Comparison of ENCODE assay signal across 14 cellular contexts in the genomic region with DNA sequence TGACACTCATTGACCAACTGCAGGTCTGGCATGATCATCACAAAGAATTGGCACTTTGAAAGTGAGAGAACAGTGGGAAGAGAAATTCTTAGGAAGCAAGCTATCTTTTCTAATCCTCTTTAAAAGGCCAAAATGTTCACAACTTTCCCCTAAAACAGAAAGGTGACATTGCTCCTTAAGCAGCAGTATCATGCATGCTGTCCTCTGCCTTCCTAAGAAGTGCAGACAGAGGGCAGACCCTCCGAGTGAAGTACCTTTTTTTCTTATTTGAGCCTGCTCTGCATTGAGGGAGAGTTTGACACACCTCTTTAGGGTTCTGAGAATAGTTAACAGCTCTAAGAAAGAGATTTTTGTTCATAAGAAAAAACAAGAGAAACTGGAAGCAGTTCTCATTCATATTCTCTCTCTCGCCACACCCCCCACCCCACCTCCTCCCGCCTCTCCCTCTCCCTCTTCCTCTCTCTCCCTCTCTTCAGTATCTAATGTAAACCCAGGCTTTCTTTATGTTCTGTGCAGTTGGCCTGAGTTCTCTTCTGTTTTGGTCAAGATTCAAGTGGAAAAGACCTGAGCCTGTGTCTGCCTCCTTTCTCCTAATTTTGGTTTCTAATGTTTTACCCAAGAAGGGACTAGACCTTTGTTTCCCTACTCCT.
DNase-seq lines count a peak whose midpoint lies in the region; ATAC-seq and TF ChIP-seq lines count a peak whose summit lies in the region.
"Had no signal": no experiment of that assay in that cellular context is flagged by ENCODE, and none has a peak within 500 bp of the region (broad histone marks: within the 10 kb centered on the region; RNA-seq: fewer than 3 reads in every experiment).

No MANE protein-coding gene starts in this region.

- H3K23ac ChIP-seq in IMR-90 (ENCODE audit: low read depth, low read length) = no peak overlapping the region

- H3K4me3 ChIP-seq in IMR-90 (ENCODE audit: insufficient read depth, low read depth, low read length) (no peak overlapping the region), endodermal cell (ENCODE audit: low read length) (no peak overlapping the region), neural cell (ENCODE audit: low read length) (no peak overlapping the region), tibial nerve (no peak overlapping the region), right atrium auricular region (no peak overlapping the region)
- H3K4me3 ChIP-seq: BLaER1 treated with 17β-estradiol and CSF1 and Interleukin-3, amounts not matched to agents 10 nM and 100 nM; GM12878 had no signal

- TF ChIP-seq POLR2A in IMR-90 (IDR thresholded peaks at IDR 0.05; ENCODE audit: low read depth, low read length) = no peak
- TF ChIP-seq POLR2A in tibial nerve (IDR thresholded peaks at IDR 0.05) = no peak

- peaks cover 8% of the 10 kb centered on the region for H3K4me1 Mint-ChIP-seq in endodermal cell
- H3K4me1 Mint-ChIP-seq: CD4-positive, CD25-positive, alpha-beta regulatory T cell had no signal

- TF ChIP-seq CTCF in IMR-90 (conservative IDR thresholded peaks at IDR 0.05; ENCODE audit: low read depth, low read length) = no peak
- peak; percentile 67 for TF ChIP-seq CTCF in endodermal cell (conservative IDR thresholded peaks at IDR 0.05)
- no peak for TF ChIP-seq CTCF in neural cell (IDR thresholded peaks at IDR 0.05; ENCODE audit: poor library complexity, severe bottlenecking)
- no peak for TF ChIP-seq CTCF in tibial nerve (IDR thresholded peaks at IDR 0.05)
- no peak for TF ChIP-seq CTCF in right atrium auricular region (IDR thresholded peaks at IDR 0.05)

- H3K14ac ChIP-seq in IMR-90 (replicated peaks; ENCODE audit: low read depth, low read length) = peak overlapping the region; percentile 40; the same call in 1 of the 2 replicates

- H3K4me2 ChIP-seq in IMR-90 (ENCODE audit: low read depth, low read length) (no peak overlapping the region), neural cell (ENCODE audit: low read length) (no peak overlapping the region)
- H3K4me2 ChIP-seq: BLaER1 treated with 17β-estradiol and CSF1 and Interleukin-3, amounts not matched to agents 10 nM and 100 nM had no signal

- dilution Hi-C loops in IMR-90 (cut with HindIII; ENCODE audit: low sequenced_read_pairs, unreplicated experiment) = no loop called here

- WGBS in IMR-90 (ENCODE audit: extremely low coverage in 2 of 2, insufficient read length in 1 of 2), 2 experiments = no CpG with 5 or more reads among the region's 3 CpGs
- 49% methylated on average over 3 of the region's 3 CpGs; no CpG with 5 or more reads in 1 of the 2 experiments for WGBS in endodermal cell (ENCODE audit: insufficient coverage in 1 of 2, insufficient read length in 1 of 2), 2 experiments
- WGBS in tibial nerve, 2 donors = 21 to 38% methylated on average over 3 of the region's 3 CpGs

- H3K56ac ChIP-seq in IMR-90 (ENCODE audit: extremely low read depth, insufficient read depth, low read length) = no peak overlapping the region

- H4K5ac ChIP-seq in IMR-90 (ENCODE audit: low read depth, low read length) = no peak overlapping the region

- H4K20me1 ChIP-seq in IMR-90 (ENCODE audit: insufficient read depth, low read length) (no peaks in the 10 kb centered on the region), neural cell (ENCODE audit: insufficient read depth) (no peaks in the 10 kb centered on the region)
- H4K20me1 ChIP-seq: BLaER1 treated with 17β-estradiol and CSF1 and Interleukin-3, amounts not matched to agents 10 nM and 100 nM had no signal

- H3K9me3 Mint-ChIP-seq in endodermal cell = no peaks in the 10 kb centered on the region

- H3K27me3 ChIP-seq in IMR-90 (ENCODE audit: control insufficient read depth, insufficient read depth, low read length) (no peaks in the 10 kb centered on the region), endodermal cell (ENCODE audit: control insufficient read depth, insufficient read depth, low read length, poor library complexity, severe bottlenecking) (peaks cover 64% of the 10 kb centered on the region), neural cell (ENCODE audit: insufficient read depth, low read depth, low read length) (no peaks in the 10 kb centered on the region), tibial nerve (no peaks in the 10 kb centered on the region), right atrium auricular region (no peaks in the 10 kb centered on the region)
- H3K27me3 ChIP-seq: BLaER1 treated with 17β-estradiol and CSF1 and Interleukin-3, amounts not matched to agents 10 nM and 100 nM had no signal

- H3K36me3 Mint-ChIP-seq in endodermal cell (ENCODE audit: low read depth) = peaks cover 4% of the 10 kb centered on the region
- H3K36me3 Mint-ChIP-seq: CD4-positive, CD25-positive, alpha-beta regulatory T cell had no signal

- POLR2A ChIA-PET in IMR-90 (lab: Charles Lee; ENCODE audit: unreplicated experiment) = no interaction called here

- no peak overlapping the region for H2BK15ac ChIP-seq in IMR-90 (ENCODE audit: low read depth, low read length)

- H2BK20ac ChIP-seq in IMR-90 (ENCODE audit: low read depth, low read length) = no peak overlapping the region

- no peak overlapping the region for H2AFZ ChIP-seq in IMR-90 (replicated peaks; ENCODE audit: low read length, poor library complexity)
- no peak overlapping the region for H2AFZ ChIP-seq in neural cell (ENCODE audit: low read depth, low read length)

- DNase-seq in IMR-90 (no peak), endodermal cell (peak; percentile 51), NCI-H146 treated with DMSO at 0.1 percent for 48 hours (lab: John Stamatoyannopoulos, UW; ENCODE audit: unreplicated experiment) (no peak), tibial nerve (ENCODE audit: low spot score in 2 of 2) (no peak), right atrium auricular region (ENCODE audit: low spot score) (no peak), NCI-H1436 treated with DMSO at 0.1 percent for 48 hours (lab: John Stamatoyannopoulos, UW) (no peak)
- DNase-seq: ACHN; CD4-positive, CD25-positive, alpha-beta regulatory T cell; DMS53 had no signal

- BruUV-seq in IMR-90 (replicated peaks; lab: Mats Ljungman, UMichigan) = no TSS peak

- TF ChIP-seq EP300 in neural cell (conservative IDR thresholded peaks at IDR 0.05; ENCODE audit: poor library complexity, severe bottlenecking) = no peak
- no peak for TF ChIP-seq EP300 in tibial nerve (IDR thresholded peaks at IDR 0.05)

- no peaks in the 10 kb centered on the region for H3F3A ChIP-seq in neural cell (ENCODE audit: insufficient read depth, low read length, poor library complexity, severe bottlenecking)

- H3K9me1 ChIP-seq in IMR-90 (ENCODE audit: insufficient read depth, low read length) = no peaks in the 10 kb centered on the region

- ATAC-seq in GM18868 (IDR thresholded peaks at IDR 0.05; ENCODE audit: unreplicated experiment) (peak; percentile 39), IMR-90 (ENCODE audit: low read depth) (0 out of 2 replicates have a peak, but pooled peaks have one; percentile 14)
- ATAC-seq: GM12878, HepG2 had no signal

- H3K4me1 ChIP-seq in IMR-90 (ENCODE audit: control insufficient read depth, insufficient read depth, low read length) (no peaks in the 10 kb centered on the region; the same call in 1 of the 2 replicates), endodermal cell (ENCODE audit: control insufficient read depth, insufficient read depth, low read length) (no peaks in the 10 kb centered on the region), tibial nerve (peaks cover 0 to 22% (median 2%) of the 10 kb centered on the region in 4 donors), right atrium auricular region (no peaks in the 10 kb centered on the region)
- H3K4me1 ChIP-seq: BLaER1 treated with 17β-estradiol and CSF1 and Interleukin-3, amounts not matched to agents 10 nM and 100 nM had no signal

- no peak overlapping the region for H2BK5ac ChIP-seq in IMR-90 (ENCODE audit: low read depth, low read length, poor library complexity, severe bottlenecking)

- H3K9ac ChIP-seq in IMR-90 (ENCODE audit: low read depth, low read length) (no peak overlapping the region), endodermal cell (ENCODE audit: extremely low read depth, low read length, poor library complexity, severe bottlenecking) (no peak overlapping the region), neural cell (ENCODE audit: low read length) (no peak overlapping the region)
- H3K9ac ChIP-seq: BLaER1 treated with 17β-estradiol and CSF1 and Interleukin-3, amounts not matched to agents 10 nM and 100 nM had no signal

- no peak overlapping the region for H4K8ac ChIP-seq in IMR-90 (ENCODE audit: low read depth in 2 of 2, low read length in 2 of 2)

- H3K9me3 ChIP-seq in IMR-90 (ENCODE audit: control insufficient read depth, insufficient read depth, low read length) (no peaks in the 10 kb centered on the region), endodermal cell (ENCODE audit: control insufficient read depth, low read length) (no peaks in the 10 kb centered on the region), neural cell (ENCODE audit: low read length) (no peaks in the 10 kb centered on the region), tibial nerve (no peaks in the 10 kb centered on the region), right atrium auricular region (no peaks in the 10 kb centered on the region)
- H3K9me3 ChIP-seq: BLaER1 treated with 17β-estradiol and CSF1 and Interleukin-3, amounts not matched to agents 10 nM and 100 nM had no signal

- H3K27me3 Mint-ChIP-seq in endodermal cell (ENCODE audit: insufficient read depth) = peaks cover 59% of the 10 kb centered on the region
- H3K27me3 Mint-ChIP-seq: CD4-positive, CD25-positive, alpha-beta regulatory T cell had no signal

- H3K4ac ChIP-seq in IMR-90 (ENCODE audit: low read depth, low read length) = no peak overlapping the region

- CTCF ChIA-PET in IMR-90 (lab: Yijun Ruan, JAX) = no interaction called here

- H3K79me2 ChIP-seq in neural cell (replicated peaks; ENCODE audit: insufficient read depth, low read length) = peaks cover 11% of the 10 kb centered on the region

- no peak overlapping the region for H3K18ac ChIP-seq in IMR-90 (ENCODE audit: low read depth, low read length)

- TF ChIP-seq RAD21 in IMR-90 (IDR thresholded peaks at IDR 0.05; ENCODE audit: low read length) (no peak), neural cell (conservative IDR thresholded peaks at IDR 0.05) (no peak)

- H2AK9ac ChIP-seq in IMR-90 (replicated peaks; ENCODE audit: low read depth, low read length, poor library complexity) = no peak overlapping the region

- H3K27ac ChIP-seq in IMR-90 (ENCODE audit: insufficient read depth, low read length) (no peak overlapping the region), endodermal cell (ENCODE audit: low read depth, low read length) (no peak overlapping the region), neural cell (ENCODE audit: low read length) (peak overlapping the region; percentile 72), tibial nerve (no peak overlapping the region), right atrium auricular region (no peak overlapping the region)
- H3K27ac ChIP-seq: BLaER1 treated with 17β-estradiol and CSF1 and Interleukin-3, amounts not matched to agents 10 nM and 100 nM had no signal

- H2AK5ac ChIP-seq in IMR-90 (ENCODE audit: low read depth, low read length) = no peak overlapping the region

- no peaks in the 10 kb centered on the region for H3K36me3 ChIP-seq in IMR-90 (ENCODE audit: control insufficient read depth, insufficient read depth, low read length)
- H3K36me3 ChIP-seq in endodermal cell (ENCODE audit: control insufficient read depth, insufficient read depth, low read length) = no peaks in the 10 kb centered on the region
- H3K36me3 ChIP-seq in neural cell (ENCODE audit: insufficient read depth, low read length) = no peaks in the 10 kb centered on the region
- no peaks in the 10 kb centered on the region for H3K36me3 ChIP-seq in tibial nerve
- H3K36me3 ChIP-seq in right atrium auricular region = no peaks in the 10 kb centered on the region
- H3K36me3 ChIP-seq: BLaER1 treated with 17β-estradiol and CSF1 and Interleukin-3, amounts not matched to agents 10 nM and 100 nM had no signal

- no peak overlapping the region for H3K27ac Mint-ChIP-seq in endodermal cell
- H3K27ac Mint-ChIP-seq: CD4-positive, CD25-positive, alpha-beta regulatory T cell had no signal

- in situ Hi-C loops in IMR-90 (cut with MboI; ENCODE audit: low sequenced_read_pairs) = no loop called here

- no peaks in the 10 kb centered on the region for H3K9me2 ChIP-seq in neural cell (ENCODE audit: insufficient read depth, low read length)

- H4K91ac ChIP-seq in IMR-90 (ENCODE audit: insufficient read depth, low read depth, low read length) = no peak overlapping the region

- intact Hi-C loops in IMR-90 (cut with micrococcal nuclease) = no loop called here

- no peak overlapping the region for H3K4me3 Mint-ChIP-seq in endodermal cell
- H3K4me3 Mint-ChIP-seq: CD4-positive, CD25-positive, alpha-beta regulatory T cell had no signal

- no peaks in the 10 kb centered on the region for H3K79me1 ChIP-seq in IMR-90 (ENCODE audit: low read depth in 1 of 2, low read length in 2 of 2)

- H2BK120ac ChIP-seq in IMR-90 (ENCODE audit: low read depth, low read length) = no peak overlapping the region
